In the genomic region with DNA sequence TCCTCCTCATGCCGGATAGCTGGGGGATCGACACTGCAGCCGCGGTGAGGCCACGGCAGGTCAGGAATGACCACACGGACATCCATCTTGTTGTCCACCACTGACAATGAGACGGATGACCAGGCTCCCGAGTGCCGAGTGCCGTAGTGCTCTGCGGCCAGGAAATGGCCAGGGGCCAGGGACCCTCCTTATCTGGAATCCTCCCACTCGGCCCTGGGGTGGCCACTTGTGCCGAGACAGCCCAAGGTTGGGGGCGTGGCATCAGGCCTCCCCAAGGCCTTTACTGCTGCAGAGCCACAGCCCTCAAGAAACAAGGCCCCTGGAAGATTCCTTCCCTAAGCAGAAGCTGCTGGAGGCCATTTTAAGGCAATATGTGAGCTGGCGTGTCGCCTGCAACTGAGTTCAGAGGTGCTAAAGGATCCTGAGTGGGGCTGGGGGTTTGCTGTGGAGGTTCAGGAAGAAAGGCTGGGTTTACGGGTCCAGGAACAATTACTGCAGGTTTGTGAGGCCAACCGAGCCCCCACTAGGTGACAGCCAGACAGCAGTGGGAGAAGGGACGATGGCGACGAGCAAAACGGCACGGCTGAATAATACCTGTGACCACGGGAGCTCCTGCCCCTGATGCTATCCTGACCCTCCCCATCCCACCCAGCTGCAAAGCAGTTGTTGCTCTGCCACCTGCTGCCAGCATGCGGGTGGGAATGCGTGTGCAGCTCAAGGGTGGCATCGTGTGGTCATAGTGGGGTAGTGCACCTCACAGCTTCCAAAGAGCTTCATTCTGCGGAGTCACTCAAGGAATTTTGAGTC, we compare ENCODE assay signal across 1 cellular context.
A peak's percentile ranks its signal among the peaks of the same experiment; 100 is the strongest.
TF ChIP-seq lines count a peak whose summit lies in the region.

No MANE protein-coding gene starts in this region.

TF ChIP-seq in K562, 482 proteins besides CTCF, POLR2A, EP300 and RAD21 (continues in another document):
- TF ChIP-seq ZNF77 (CRISPR knock-in tag; IDR thresholded peaks at IDR 0.05) (no peak), SP1 (CRISPR knock-in tag; IDR thresholded peaks at IDR 0.05) (peak; percentile 57; the same call in 1 of the 2 replicates), SMARCB1 (IDR thresholded peaks at IDR 0.05; ENCODE audit: insufficient read length, low read depth) (no peak), CREB1 (IDR thresholded peaks at IDR 0.05) (peak; percentile 32; the same call in 1 of the 2 replicates), CREB1 (CRISPR knock-in tag; IDR thresholded peaks at IDR 0.05) (0 out of 2 replicates have a peak, but pooled peaks have one; percentile 5), PHF21A (IDR thresholded peaks at IDR 0.05; ENCODE audit: borderline replicate concordance, low read depth) (no peak), MCM2 (IDR thresholded peaks at IDR 0.05; ENCODE audit: low read depth) (no peak), ARHGAP35 (IDR thresholded peaks at IDR 0.05; ENCODE audit: partially characterized antibody) (no peak), RBM25 (IDR thresholded peaks at IDR 0.05; ENCODE audit: low read depth, low read length, severe bottlenecking) (no peak), CBX8 (IDR thresholded peaks at IDR 0.05; ENCODE audit: borderline replicate concordance, extremely low read depth, low read depth, low read length, poor library complexity, severe bottlenecking) (no peak), ZNF589 (CRISPR knock-in tag; IDR thresholded peaks at IDR 0.05; ENCODE audit: low read depth) (no peak), SMARCC2 (IDR thresholded peaks at IDR 0.05; ENCODE audit: low read depth) (no peak), KHSRP (IDR thresholded peaks at IDR 0.05) (no peak), JUND (IDR thresholded peaks at IDR 0.05; ENCODE audit: borderline replicate concordance, low read depth, low read length) (peak; percentile 54; the same call in 1 of the 2 replicates), JUND (tag; IDR thresholded peaks at IDR 0.05; ENCODE audit: borderline replicate concordance, low read depth, low read length) (no peak; the same call in 2 of the 3 replicates), SAFB2 (IDR thresholded peaks at IDR 0.05; ENCODE audit: borderline replicate concordance, low read depth, low read length, severe bottlenecking) (no peak), ZBTB17 (CRISPR knock-in tag; IDR thresholded peaks at IDR 0.05) (no peak), FOXJ2 (tag; IDR thresholded peaks at IDR 0.05) (no peak), ATF7 (IDR thresholded peaks at IDR 0.05) (0 out of 2 replicates have a peak, but pooled peaks have one; percentile 29), ZNF146 (CRISPR knock-in tag; IDR thresholded peaks at IDR 0.05; ENCODE audit: unreplicated experiment) (no peak), ZNF583 (CRISPR knock-in tag; IDR thresholded peaks at IDR 0.05) (no peak), RBFOX2 (IDR thresholded peaks at IDR 0.05; ENCODE audit: low read depth, low read length) (no peak), MTA1 (IDR thresholded peaks at IDR 0.05; ENCODE audit: borderline replicate concordance) (0 out of 2 replicates have a peak, but pooled peaks have one; percentile 42), ZNF121 (CRISPR knock-in tag; conservative IDR thresholded peaks at IDR 0.05) (no peak), CC2D1A (IDR thresholded peaks at IDR 0.05) (peak; percentile 94), ZNF143 (CRISPR knock-in tag; IDR thresholded peaks at IDR 0.05) (no peak), STAT5A (IDR thresholded peaks at IDR 0.05; ENCODE audit: borderline replicate concordance, low read length) (no peak), ARID2 (IDR thresholded peaks at IDR 0.05) (peak; percentile 98), ZNF644 (tag; IDR thresholded peaks at IDR 0.05; ENCODE audit: low read depth) (no peak), HOXB6 (CRISPR knock-in tag; IDR thresholded peaks at IDR 0.05; ENCODE audit: borderline replicate concordance) (no peak), HCFC1 (IDR thresholded peaks at IDR 0.05; ENCODE audit: low read depth, low read length) (peak; percentile 54), ESRRA (IDR thresholded peaks at IDR 0.05; ENCODE audit: borderline replicate concordance, low read depth) (peak; percentile 53; the same call in 1 of the 2 replicates), TCF3 (CRISPR knock-in tag; IDR thresholded peaks at IDR 0.05) (peak; percentile 45; the same call in 1 of the 2 replicates), HDGF (IDR thresholded peaks at IDR 0.05) (peak; percentile 80; the same call in 1 of the 2 replicates), SMARCA4 (IDR thresholded peaks at IDR 0.05) (no peak), SNRNP70 (optimal IDR thresholded peaks at IDR 0.05; ENCODE audit: low read depth, low read length) (no peak), NBN (IDR thresholded peaks at IDR 0.05; ENCODE audit: low read depth) (no peak), TBP (optimal IDR thresholded peaks at IDR 0.05; ENCODE audit: low read depth, low read length) (peak; percentile 43), ZNF274 (IDR thresholded peaks at IDR 0.05; ENCODE audit: borderline replicate concordance, low read depth, low read length) (no peak), TGIF2 (CRISPR knock-in tag; IDR thresholded peaks at IDR 0.05) (no peak), L3MBTL2 (IDR thresholded peaks at IDR 0.05) (peak; percentile 73; the same call in 1 of the 2 replicates), MAFG (tag; conservative IDR thresholded peaks at IDR 0.05) (peak; percentile 79; the same call in 1 of the 2 replicates), GABPB1 (CRISPR knock-in tag; IDR thresholded peaks at IDR 0.05) (peak; percentile 61; the same call in 1 of the 2 replicates), CBFA2T2 (conservative IDR thresholded peaks at IDR 0.05) (no peak), ZNF232 (CRISPR knock-in tag; IDR thresholded peaks at IDR 0.05) (no peak), U2AF2 (optimal IDR thresholded peaks at IDR 0.05; ENCODE audit: low read depth, low read length) (no peak), MYBL2 (IDR thresholded peaks at IDR 0.05; ENCODE audit: low read depth) (no peak), MYBL2 (CRISPR knock-in tag; IDR thresholded peaks at IDR 0.05; ENCODE audit: borderline replicate concordance) (no peak)
- TF ChIP-seq, protein P1, sequence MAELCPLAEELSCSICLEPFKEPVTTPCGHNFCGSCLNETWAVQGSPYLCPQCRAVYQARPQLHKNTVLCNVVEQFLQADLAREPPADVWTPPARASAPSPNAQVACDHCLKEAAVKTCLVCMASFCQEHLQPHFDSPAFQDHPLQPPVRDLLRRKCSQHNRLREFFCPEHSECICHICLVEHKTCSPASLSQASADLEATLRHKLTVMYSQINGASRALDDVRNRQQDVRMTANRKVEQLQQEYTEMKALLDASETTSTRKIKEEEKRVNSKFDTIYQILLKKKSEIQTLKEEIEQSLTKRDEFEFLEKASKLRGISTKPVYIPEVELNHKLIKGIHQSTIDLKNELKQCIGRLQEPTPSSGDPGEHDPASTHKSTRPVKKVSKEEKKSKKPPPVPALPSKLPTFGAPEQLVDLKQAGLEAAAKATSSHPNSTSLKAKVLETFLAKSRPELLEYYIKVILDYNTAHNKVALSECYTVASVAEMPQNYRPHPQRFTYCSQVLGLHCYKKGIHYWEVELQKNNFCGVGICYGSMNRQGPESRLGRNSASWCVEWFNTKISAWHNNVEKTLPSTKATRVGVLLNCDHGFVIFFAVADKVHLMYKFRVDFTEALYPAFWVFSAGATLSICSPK (IDR thresholded peaks at IDR 0.05; ENCODE audit: borderline replicate concordance) = no peak
- TF ChIP-seq, protein P2, sequence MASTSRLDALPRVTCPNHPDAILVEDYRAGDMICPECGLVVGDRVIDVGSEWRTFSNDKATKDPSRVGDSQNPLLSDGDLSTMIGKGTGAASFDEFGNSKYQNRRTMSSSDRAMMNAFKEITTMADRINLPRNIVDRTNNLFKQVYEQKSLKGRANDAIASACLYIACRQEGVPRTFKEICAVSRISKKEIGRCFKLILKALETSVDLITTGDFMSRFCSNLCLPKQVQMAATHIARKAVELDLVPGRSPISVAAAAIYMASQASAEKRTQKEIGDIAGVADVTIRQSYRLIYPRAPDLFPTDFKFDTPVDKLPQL (IDR thresholded peaks at IDR 0.05; ENCODE audit: extremely low read depth, insufficient read length) = no peak
- TF ChIP-seq, protein P3, sequence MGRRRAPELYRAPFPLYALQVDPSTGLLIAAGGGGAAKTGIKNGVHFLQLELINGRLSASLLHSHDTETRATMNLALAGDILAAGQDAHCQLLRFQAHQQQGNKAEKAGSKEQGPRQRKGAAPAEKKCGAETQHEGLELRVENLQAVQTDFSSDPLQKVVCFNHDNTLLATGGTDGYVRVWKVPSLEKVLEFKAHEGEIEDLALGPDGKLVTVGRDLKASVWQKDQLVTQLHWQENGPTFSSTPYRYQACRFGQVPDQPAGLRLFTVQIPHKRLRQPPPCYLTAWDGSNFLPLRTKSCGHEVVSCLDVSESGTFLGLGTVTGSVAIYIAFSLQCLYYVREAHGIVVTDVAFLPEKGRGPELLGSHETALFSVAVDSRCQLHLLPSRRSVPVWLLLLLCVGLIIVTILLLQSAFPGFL (CRISPR knock-in tag; IDR thresholded peaks at IDR 0.05) = no peak
- TF ChIP-seq, protein P4, sequence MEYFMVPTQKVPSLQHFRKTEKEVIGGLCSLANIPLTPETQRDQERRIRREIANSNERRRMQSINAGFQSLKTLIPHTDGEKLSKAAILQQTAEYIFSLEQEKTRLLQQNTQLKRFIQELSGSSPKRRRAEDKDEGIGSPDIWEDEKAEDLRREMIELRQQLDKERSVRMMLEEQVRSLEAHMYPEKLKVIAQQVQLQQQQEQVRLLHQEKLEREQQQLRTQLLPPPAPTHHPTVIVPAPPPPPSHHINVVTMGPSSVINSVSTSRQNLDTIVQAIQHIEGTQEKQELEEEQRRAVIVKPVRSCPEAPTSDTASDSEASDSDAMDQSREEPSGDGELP (CRISPR knock-in tag; IDR thresholded peaks at IDR 0.05; ENCODE audit: borderline replicate concordance) = peak; percentile 92
- TF ChIP-seq, protein P5, sequence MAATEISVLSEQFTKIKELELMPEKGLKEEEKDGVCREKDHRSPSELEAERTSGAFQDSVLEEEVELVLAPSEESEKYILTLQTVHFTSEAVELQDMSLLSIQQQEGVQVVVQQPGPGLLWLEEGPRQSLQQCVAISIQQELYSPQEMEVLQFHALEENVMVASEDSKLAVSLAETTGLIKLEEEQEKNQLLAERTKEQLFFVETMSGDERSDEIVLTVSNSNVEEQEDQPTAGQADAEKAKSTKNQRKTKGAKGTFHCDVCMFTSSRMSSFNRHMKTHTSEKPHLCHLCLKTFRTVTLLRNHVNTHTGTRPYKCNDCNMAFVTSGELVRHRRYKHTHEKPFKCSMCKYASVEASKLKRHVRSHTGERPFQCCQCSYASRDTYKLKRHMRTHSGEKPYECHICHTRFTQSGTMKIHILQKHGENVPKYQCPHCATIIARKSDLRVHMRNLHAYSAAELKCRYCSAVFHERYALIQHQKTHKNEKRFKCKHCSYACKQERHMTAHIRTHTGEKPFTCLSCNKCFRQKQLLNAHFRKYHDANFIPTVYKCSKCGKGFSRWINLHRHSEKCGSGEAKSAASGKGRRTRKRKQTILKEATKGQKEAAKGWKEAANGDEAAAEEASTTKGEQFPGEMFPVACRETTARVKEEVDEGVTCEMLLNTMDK (IDR thresholded peaks at IDR 0.05; ENCODE audit: borderline replicate concordance, insufficient read depth, low read depth, low read length, poor library complexity, severe bottlenecking) = peak; percentile 65
- TF ChIP-seq, protein P6, sequence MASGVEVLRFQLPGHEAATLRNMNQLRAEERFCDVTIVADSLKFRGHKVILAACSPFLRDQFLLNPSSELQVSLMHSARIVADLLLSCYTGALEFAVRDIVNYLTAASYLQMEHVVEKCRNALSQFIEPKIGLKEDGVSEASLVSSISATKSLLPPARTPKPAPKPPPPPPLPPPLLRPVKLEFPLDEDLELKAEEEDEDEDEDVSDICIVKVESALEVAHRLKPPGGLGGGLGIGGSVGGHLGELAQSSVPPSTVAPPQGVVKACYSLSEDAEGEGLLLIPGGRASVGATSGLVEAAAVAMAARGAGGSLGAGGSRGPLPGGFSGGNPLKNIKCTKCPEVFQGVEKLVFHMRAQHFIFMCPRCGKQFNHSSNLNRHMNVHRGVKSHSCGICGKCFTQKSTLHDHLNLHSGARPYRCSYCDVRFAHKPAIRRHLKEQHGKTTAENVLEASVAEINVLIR (CRISPR knock-in tag; IDR thresholded peaks at IDR 0.05) = no peak
- TF ChIP-seq, protein P7, sequence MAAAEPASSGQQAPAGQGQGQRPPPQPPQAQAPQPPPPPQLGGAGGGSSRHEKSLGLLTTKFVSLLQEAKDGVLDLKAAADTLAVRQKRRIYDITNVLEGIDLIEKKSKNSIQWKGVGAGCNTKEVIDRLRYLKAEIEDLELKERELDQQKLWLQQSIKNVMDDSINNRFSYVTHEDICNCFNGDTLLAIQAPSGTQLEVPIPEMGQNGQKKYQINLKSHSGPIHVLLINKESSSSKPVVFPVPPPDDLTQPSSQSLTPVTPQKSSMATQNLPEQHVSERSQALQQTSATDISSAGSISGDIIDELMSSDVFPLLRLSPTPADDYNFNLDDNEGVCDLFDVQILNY (CRISPR knock-in tag; IDR thresholded peaks at IDR 0.05) = no peak
- TF ChIP-seq, protein P8, sequence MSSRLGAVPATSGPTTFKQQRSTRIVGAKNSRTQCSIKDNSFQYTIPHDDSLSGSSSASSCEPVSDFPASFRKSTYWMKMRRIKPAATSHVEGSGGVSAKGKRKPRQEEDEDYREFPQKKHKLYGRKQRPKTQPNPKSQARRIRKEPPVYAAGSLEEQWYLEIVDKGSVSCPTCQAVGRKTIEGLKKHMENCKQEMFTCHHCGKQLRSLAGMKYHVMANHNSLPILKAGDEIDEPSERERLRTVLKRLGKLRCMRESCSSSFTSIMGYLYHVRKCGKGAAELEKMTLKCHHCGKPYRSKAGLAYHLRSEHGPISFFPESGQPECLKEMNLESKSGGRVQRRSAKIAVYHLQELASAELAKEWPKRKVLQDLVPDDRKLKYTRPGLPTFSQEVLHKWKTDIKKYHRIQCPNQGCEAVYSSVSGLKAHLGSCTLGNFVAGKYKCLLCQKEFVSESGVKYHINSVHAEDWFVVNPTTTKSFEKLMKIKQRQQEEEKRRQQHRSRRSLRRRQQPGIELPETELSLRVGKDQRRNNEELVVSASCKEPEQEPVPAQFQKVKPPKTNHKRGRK (tag; IDR thresholded peaks at IDR 0.05) = no peak
- TF ChIP-seq, protein P9, sequence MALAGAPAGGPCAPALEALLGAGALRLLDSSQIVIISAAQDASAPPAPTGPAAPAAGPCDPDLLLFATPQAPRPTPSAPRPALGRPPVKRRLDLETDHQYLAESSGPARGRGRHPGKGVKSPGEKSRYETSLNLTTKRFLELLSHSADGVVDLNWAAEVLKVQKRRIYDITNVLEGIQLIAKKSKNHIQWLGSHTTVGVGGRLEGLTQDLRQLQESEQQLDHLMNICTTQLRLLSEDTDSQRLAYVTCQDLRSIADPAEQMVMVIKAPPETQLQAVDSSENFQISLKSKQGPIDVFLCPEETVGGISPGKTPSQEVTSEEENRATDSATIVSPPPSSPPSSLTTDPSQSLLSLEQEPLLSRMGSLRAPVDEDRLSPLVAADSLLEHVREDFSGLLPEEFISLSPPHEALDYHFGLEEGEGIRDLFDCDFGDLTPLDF (CRISPR knock-in tag; IDR thresholded peaks at IDR 0.05) = no peak
- TF ChIP-seq, protein P10, sequence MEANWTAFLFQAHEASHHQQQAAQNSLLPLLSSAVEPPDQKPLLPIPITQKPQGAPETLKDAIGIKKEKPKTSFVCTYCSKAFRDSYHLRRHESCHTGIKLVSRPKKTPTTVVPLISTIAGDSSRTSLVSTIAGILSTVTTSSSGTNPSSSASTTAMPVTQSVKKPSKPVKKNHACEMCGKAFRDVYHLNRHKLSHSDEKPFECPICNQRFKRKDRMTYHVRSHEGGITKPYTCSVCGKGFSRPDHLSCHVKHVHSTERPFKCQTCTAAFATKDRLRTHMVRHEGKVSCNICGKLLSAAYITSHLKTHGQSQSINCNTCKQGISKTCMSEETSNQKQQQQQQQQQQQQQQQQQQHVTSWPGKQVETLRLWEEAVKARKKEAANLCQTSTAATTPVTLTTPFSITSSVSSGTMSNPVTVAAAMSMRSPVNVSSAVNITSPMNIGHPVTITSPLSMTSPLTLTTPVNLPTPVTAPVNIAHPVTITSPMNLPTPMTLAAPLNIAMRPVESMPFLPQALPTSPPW (CRISPR knock-in tag; IDR thresholded peaks at IDR 0.05) = peak; percentile 16; the same call in 1 of the 2 replicates
